ENCODE assay signal across 1 cellular context in the genomic region with DNA sequence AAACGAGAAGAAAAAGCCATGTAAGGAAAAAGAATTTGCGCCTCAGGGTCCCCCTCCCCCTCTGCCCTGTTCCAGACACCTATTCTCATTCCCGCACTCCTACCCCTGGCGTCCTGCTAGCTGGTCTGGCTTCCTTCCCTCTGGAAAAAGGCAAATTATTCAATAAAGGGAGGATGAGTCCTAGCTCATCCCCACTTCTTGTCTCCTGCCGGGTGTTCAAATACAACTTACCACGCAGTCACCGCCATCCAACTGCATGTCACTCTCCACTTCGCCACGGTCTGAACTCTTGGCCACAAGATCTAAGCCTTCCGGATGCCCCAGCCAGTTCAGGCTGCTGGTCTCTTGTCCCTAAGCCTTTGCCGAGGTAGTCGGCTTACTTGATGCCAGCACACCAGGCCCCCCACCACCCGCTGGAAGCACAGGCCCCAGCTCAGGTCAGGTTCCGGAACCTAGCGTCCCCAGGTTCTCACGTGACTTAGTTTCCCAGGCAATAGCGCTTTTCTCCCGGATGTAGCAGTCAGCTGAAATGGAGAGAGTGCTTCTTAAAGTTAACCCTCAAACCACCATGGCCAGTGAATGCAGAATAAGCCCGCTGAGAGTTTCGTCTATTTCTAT.
TF ChIP-seq lines count a peak whose summit lies in the region.

No MANE protein-coding gene starts in this region.

TF ChIP-seq in K562, 482 proteins besides CTCF, POLR2A, EP300 and RAD21 (continued from another document and continues in another):
- TF ChIP-seq THRAP3 (IDR thresholded peaks at IDR 0.05; ENCODE audit: borderline replicate concordance) (no peak), ZNF717 (CRISPR knock-in tag; IDR thresholded peaks at IDR 0.05) (no peak), NFRKB (IDR thresholded peaks at IDR 0.05; ENCODE audit: low read depth) (peak; percentile 32; the same call in 1 of the 2 replicates), ETV1 (tag; conservative IDR thresholded peaks at IDR 0.05; ENCODE audit: low read depth) (peak; percentile 46; the same call in 1 of the 2 replicates), NR2C1 (IDR thresholded peaks at IDR 0.05) (no peak), NR2C1 (tag; IDR thresholded peaks at IDR 0.05) (no peak), SRSF1 (IDR thresholded peaks at IDR 0.05; ENCODE audit: low read depth, low read length) (no peak), HEY1 (CRISPR knock-in tag; IDR thresholded peaks at IDR 0.05; ENCODE audit: borderline replicate concordance) (no peak), FOXK2 (conservative IDR thresholded peaks at IDR 0.05 in 1 of 2, IDR thresholded peaks at IDR 0.05 in 1 of 2; ENCODE audit: low read depth in 2 of 2) (0 out of 4 replicates have a peak, but pooled peaks of 1 of the 2 experiments have one; percentile 42), NFIC (IDR thresholded peaks at IDR 0.05) (no peak), SMAD4 (CRISPR knock-in tag; conservative IDR thresholded peaks at IDR 0.05) (no peak), NCOA6 (IDR thresholded peaks at IDR 0.05) (no peak), CCNT2 (IDR thresholded peaks at IDR 0.05; ENCODE audit: borderline replicate concordance, extremely low read depth, insufficient read length, low read depth, low read length) (no peak), NR2F6 (CRISPR knock-in tag; IDR thresholded peaks at IDR 0.05) (no peak), KLF16 (IDR thresholded peaks at IDR 0.05) (no peak), SIX5 (IDR thresholded peaks at IDR 0.05; ENCODE audit: borderline replicate concordance in 1 of 2, insufficient read depth in 1 of 2, low read depth in 1 of 2, low read length in 2 of 2) (no peak)
- TF ChIP-seq, protein P1, sequence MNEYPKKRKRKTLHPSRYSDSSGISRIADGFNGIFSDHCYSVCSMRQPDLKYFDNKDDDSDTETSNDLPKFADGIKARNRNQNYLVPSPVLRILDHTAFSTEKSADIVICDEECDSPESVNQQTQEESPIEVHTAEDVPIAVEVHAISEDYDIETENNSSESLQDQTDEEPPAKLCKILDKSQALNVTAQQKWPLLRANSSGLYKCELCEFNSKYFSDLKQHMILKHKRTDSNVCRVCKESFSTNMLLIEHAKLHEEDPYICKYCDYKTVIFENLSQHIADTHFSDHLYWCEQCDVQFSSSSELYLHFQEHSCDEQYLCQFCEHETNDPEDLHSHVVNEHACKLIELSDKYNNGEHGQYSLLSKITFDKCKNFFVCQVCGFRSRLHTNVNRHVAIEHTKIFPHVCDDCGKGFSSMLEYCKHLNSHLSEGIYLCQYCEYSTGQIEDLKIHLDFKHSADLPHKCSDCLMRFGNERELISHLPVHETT (CRISPR knock-in tag; conservative IDR thresholded peaks at IDR 0.05 in 1 of 2, IDR thresholded peaks at IDR 0.05 in 1 of 2) = no peak
- TF ChIP-seq, protein P2, sequence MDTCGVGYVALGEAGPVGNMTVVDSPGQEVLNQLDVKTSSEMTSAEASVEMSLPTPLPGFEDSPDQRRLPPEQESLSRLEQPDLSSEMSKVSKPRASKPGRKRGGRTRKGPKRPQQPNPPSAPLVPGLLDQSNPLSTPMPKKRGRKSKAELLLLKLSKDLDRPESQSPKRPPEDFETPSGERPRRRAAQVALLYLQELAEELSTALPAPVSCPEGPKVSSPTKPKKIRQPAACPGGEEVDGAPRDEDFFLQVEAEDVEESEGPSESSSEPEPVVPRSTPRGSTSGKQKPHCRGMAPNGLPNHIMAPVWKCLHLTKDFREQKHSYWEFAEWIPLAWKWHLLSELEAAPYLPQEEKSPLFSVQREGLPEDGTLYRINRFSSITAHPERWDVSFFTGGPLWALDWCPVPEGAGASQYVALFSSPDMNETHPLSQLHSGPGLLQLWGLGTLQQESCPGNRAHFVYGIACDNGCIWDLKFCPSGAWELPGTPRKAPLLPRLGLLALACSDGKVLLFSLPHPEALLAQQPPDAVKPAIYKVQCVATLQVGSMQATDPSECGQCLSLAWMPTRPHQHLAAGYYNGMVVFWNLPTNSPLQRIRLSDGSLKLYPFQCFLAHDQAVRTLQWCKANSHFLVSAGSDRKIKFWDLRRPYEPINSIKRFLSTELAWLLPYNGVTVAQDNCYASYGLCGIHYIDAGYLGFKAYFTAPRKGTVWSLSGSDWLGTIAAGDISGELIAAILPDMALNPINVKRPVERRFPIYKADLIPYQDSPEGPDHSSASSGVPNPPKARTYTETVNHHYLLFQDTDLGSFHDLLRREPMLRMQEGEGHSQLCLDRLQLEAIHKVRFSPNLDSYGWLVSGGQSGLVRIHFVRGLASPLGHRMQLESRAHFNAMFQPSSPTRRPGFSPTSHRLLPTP (IDR thresholded peaks at IDR 0.05; ENCODE audit: borderline replicate concordance, extremely low read depth, insufficient read length) = no peak
- TF ChIP-seq, protein P3, sequence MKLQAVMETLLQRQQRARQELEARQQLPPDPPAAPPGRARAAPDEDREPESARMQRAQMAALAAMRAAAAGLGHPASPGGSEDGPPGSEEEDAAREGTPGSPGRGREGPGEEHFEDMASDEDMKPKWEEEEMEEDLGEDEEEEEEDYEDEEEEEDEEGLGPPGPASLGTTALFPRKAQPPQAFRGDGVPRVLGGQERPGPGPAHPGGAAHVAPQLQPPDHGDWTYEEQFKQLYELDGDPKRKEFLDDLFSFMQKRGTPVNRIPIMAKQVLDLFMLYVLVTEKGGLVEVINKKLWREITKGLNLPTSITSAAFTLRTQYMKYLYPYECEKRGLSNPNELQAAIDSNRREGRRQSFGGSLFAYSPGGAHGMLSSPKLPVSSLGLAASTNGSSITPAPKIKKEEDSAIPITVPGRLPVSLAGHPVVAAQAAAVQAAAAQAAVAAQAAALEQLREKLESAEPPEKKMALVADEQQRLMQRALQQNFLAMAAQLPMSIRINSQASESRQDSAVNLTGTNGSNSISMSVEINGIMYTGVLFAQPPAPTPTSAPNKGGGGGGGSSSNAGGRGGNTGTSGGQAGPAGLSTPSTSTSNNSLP (IDR thresholded peaks at IDR 0.05; ENCODE audit: borderline replicate concordance, low read depth, low read length) = no peak
- TF ChIP-seq, protein P4, sequence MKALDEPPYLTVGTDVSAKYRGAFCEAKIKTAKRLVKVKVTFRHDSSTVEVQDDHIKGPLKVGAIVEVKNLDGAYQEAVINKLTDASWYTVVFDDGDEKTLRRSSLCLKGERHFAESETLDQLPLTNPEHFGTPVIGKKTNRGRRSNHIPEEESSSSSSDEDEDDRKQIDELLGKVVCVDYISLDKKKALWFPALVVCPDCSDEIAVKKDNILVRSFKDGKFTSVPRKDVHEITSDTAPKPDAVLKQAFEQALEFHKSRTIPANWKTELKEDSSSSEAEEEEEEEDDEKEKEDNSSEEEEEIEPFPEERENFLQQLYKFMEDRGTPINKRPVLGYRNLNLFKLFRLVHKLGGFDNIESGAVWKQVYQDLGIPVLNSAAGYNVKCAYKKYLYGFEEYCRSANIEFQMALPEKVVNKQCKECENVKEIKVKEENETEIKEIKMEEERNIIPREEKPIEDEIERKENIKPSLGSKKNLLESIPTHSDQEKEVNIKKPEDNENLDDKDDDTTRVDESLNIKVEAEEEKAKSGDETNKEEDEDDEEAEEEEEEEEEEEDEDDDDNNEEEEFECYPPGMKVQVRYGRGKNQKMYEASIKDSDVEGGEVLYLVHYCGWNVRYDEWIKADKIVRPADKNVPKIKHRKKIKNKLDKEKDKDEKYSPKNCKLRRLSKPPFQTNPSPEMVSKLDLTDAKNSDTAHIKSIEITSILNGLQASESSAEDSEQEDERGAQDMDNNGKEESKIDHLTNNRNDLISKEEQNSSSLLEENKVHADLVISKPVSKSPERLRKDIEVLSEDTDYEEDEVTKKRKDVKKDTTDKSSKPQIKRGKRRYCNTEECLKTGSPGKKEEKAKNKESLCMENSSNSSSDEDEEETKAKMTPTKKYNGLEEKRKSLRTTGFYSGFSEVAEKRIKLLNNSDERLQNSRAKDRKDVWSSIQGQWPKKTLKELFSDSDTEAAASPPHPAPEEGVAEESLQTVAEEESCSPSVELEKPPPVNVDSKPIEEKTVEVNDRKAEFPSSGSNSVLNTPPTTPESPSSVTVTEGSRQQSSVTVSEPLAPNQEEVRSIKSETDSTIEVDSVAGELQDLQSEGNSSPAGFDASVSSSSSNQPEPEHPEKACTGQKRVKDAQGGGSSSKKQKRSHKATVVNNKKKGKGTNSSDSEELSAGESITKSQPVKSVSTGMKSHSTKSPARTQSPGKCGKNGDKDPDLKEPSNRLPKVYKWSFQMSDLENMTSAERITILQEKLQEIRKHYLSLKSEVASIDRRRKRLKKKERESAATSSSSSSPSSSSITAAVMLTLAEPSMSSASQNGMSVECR (CRISPR knock-in tag; IDR thresholded peaks at IDR 0.05) = no peak
- TF ChIP-seq, protein P5, sequence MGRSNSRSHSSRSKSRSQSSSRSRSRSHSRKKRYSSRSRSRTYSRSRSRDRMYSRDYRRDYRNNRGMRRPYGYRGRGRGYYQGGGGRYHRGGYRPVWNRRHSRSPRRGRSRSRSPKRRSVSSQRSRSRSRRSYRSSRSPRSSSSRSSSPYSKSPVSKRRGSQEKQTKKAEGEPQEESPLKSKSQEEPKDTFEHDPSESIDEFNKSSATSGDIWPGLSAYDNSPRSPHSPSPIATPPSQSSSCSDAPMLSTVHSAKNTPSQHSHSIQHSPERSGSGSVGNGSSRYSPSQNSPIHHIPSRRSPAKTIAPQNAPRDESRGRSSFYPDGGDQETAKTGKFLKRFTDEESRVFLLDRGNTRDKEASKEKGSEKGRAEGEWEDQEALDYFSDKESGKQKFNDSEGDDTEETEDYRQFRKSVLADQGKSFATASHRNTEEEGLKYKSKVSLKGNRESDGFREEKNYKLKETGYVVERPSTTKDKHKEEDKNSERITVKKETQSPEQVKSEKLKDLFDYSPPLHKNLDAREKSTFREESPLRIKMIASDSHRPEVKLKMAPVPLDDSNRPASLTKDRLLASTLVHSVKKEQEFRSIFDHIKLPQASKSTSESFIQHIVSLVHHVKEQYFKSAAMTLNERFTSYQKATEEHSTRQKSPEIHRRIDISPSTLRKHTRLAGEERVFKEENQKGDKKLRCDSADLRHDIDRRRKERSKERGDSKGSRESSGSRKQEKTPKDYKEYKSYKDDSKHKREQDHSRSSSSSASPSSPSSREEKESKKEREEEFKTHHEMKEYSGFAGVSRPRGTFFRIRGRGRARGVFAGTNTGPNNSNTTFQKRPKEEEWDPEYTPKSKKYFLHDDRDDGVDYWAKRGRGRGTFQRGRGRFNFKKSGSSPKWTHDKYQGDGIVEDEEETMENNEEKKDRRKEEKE (IDR thresholded peaks at IDR 0.05; ENCODE audit: borderline replicate concordance in 1 of 2, control insufficient read depth in 1 of 2, low read depth in 2 of 2, low read length in 1 of 2) = no peak
- TF ChIP-seq, protein P6, sequence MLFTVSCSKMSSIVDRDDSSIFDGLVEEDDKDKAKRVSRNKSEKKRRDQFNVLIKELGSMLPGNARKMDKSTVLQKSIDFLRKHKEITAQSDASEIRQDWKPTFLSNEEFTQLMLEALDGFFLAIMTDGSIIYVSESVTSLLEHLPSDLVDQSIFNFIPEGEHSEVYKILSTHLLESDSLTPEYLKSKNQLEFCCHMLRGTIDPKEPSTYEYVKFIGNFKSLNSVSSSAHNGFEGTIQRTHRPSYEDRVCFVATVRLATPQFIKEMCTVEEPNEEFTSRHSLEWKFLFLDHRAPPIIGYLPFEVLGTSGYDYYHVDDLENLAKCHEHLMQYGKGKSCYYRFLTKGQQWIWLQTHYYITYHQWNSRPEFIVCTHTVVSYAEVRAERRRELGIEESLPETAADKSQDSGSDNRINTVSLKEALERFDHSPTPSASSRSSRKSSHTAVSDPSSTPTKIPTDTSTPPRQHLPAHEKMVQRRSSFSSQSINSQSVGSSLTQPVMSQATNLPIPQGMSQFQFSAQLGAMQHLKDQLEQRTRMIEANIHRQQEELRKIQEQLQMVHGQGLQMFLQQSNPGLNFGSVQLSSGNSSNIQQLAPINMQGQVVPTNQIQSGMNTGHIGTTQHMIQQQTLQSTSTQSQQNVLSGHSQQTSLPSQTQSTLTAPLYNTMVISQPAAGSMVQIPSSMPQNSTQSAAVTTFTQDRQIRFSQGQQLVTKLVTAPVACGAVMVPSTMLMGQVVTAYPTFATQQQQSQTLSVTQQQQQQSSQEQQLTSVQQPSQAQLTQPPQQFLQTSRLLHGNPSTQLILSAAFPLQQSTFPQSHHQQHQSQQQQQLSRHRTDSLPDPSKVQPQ (CRISPR knock-in tag; IDR thresholded peaks at IDR 0.05; ENCODE audit: borderline replicate concordance) = no peak
- TF ChIP-seq, protein P7, sequence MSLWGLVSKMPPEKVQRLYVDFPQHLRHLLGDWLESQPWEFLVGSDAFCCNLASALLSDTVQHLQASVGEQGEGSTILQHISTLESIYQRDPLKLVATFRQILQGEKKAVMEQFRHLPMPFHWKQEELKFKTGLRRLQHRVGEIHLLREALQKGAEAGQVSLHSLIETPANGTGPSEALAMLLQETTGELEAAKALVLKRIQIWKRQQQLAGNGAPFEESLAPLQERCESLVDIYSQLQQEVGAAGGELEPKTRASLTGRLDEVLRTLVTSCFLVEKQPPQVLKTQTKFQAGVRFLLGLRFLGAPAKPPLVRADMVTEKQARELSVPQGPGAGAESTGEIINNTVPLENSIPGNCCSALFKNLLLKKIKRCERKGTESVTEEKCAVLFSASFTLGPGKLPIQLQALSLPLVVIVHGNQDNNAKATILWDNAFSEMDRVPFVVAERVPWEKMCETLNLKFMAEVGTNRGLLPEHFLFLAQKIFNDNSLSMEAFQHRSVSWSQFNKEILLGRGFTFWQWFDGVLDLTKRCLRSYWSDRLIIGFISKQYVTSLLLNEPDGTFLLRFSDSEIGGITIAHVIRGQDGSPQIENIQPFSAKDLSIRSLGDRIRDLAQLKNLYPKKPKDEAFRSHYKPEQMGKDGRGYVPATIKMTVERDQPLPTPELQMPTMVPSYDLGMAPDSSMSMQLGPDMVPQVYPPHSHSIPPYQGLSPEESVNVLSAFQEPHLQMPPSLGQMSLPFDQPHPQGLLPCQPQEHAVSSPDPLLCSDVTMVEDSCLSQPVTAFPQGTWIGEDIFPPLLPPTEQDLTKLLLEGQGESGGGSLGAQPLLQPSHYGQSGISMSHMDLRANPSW (CRISPR knock-in tag; IDR thresholded peaks at IDR 0.05) = no peak
